ENCODE assay signal across 8 cellular contexts in genomic region chr1:18948048-18948912, GRCh38. TPM values are rescaled to one million over a fixed set of nuclear protein-coding genes. Genes with fewer than 3 reads are reported as not detected.
DNase-seq lines count a peak whose midpoint lies in the region; ATAC-seq and TF ChIP-seq lines count a peak whose summit lies in the region.

No MANE protein-coding gene starts in this region.

- peak; percentile 19 for ATAC-seq in activated CD8-positive, alpha-beta T cell treated with anti-CD3 and anti-CD28 coated beads for 36 hours
- ATAC-seq in HG02840 (IDR thresholded peaks at IDR 0.05; ENCODE audit: low FRiP score, unreplicated experiment) (no peak), GM19452 (IDR thresholded peaks at IDR 0.05; ENCODE audit: unreplicated experiment) (no peak), HG02852 (IDR thresholded peaks at IDR 0.05; ENCODE audit: unreplicated experiment) (no peak)

- peak overlapping the region; percentile 82 for H3K4me3 Mint-ChIP-seq in activated CD8-positive, alpha-beta T cell treated with anti-CD3 and anti-CD28 coated beads for 36 hours

- CTCF ChIA-PET in activated CD8-positive, alpha-beta T cell treated with anti-CD3 and anti-CD28 coated beads for 36 hours (lab: Charles Lee) = interaction anchor here (1.2 to 5.8 kb wide), 5 partner anchors 11 to 40 kb away, joined by 3 to 45 read pairs (median 7); no protein-coding TSS in a partner anchor

- H3K27me3 Mint-ChIP-seq in activated CD8-positive, alpha-beta T cell treated with anti-CD3 and anti-CD28 coated beads for 36 hours = no peaks in the 10 kb centered on the region

- DNase-seq in HT-29 (ENCODE audit: low spot score) (peak; percentile 45), fibroblast of gingiva (ENCODE audit: low read depth) (peak; percentile 73), NCI-H2081 (lab: John Stamatoyannopoulos, UW) (no peak)
- peak; percentile 78 for DNase-seq in activated CD8-positive, alpha-beta T cell treated with anti-CD3 and anti-CD28 coated beads for 36 hours
- peak; percentile 54 to 65 for DNase-seq in stimulated activated CD4-positive, alpha-beta T cell treated with anti-CD3 and anti-CD28 coated beads, Interleukin-2, amount 100 ng/mL, for 24 hours

- intact Hi-C loops in activated CD8-positive, alpha-beta T cell treated with anti-CD3 and anti-CD28 coated beads for 36 hours (cut with micrococcal nuclease) = no loop called here

- peaks cover 86% of the 10 kb centered on the region for H3K4me1 Mint-ChIP-seq in activated CD8-positive, alpha-beta T cell treated with anti-CD3 and anti-CD28 coated beads for 36 hours (ENCODE audit: low read depth)

- H3K9me3 Mint-ChIP-seq in activated CD8-positive, alpha-beta T cell treated with anti-CD3 and anti-CD28 coated beads for 36 hours = no peaks in the 10 kb centered on the region

- POLR2A ChIA-PET in activated CD8-positive, alpha-beta T cell treated with anti-CD3 and anti-CD28 coated beads for 36 hours (lab: Charles Lee) = interaction anchor here (0.8 to 1.5 kb wide), 3 partner anchors 21 to 42 kb away, joined by 3 to 7 read pairs (median 7); no protein-coding TSS in a partner anchor

- H3K27ac Mint-ChIP-seq in activated CD8-positive, alpha-beta T cell treated with anti-CD3 and anti-CD28 coated beads for 36 hours = peak overlapping the region; percentile 93

- no peak for TF ChIP-seq CTCF in activated CD8-positive, alpha-beta T cell treated with anti-CD3 and anti-CD28 coated beads for 36 hours (IDR thresholded peaks at IDR 0.05)

- peaks cover 15% of the 10 kb centered on the region for H3K36me3 Mint-ChIP-seq in activated CD8-positive, alpha-beta T cell treated with anti-CD3 and anti-CD28 coated beads for 36 hours (ENCODE audit: low read depth)

RNA-seq across cellular contexts. Expression of gene IFFO2, which starts 8.2 kb away (rescaled TPM):
- total RNA-seq in HT-29 (2014; rRNA removed; shearing (Covaris generic)) = 93.6 and 101 TPM in 2 replicates
- 10 to 100 TPM; 23.7 to 26.4 TPM for total RNA-seq in activated CD8-positive, alpha-beta T cell treated with anti-CD3 and anti-CD28 coated beads for 36 hours

RNA-seq across cellular contexts. Expression of gene ALDH4A1, which starts 45.9 kb away (rescaled TPM):
- 60.7 and 68.0 TPM in 2 replicates for total RNA-seq in HT-29 (2014; rRNA removed; shearing (Covaris generic))
- 1 to 10 TPM; 3.9 to 4.3 TPM for total RNA-seq in activated CD8-positive, alpha-beta T cell treated with anti-CD3 and anti-CD28 coated beads for 36 hours

Comparison
In these comparisons a context has a peak if more than half of its experiments do, and no peak if none do; other contexts are left out.
1. DNase-seq: peak in HT-29 (single experiment), activated CD8-positive, alpha-beta T cell treated with anti-CD3 and anti-CD28 coated beads for 36 hours (single experiment), fibroblast of gingiva (single experiment) and stimulated activated CD4-positive, alpha-beta T cell treated with anti-CD3 and anti-CD28 coated beads, Interleukin-2, amount 100 ng/mL, for 24 hours (2 of 2); none in NCI-H2081 (0 of 2).
2. RNA of gene ALDH4A1, which starts 45.9 kb away (total RNA-seq): 60.7 to 68.0 TPM in HT-29; 3.9 to 4.3 TPM in activated CD8-positive, alpha-beta T cell treated with anti-CD3 and anti-CD28 coated beads for 36 hours; every median in the first group is over 10 times any median in the second.